22 cellular contexts compared by ENCODE assay signal in genomic region chr6:40753939-40754448, GRCh38.
DNase-seq lines count a peak whose midpoint lies in the region; ATAC-seq, FAIRE-seq and TF ChIP-seq lines count a peak whose summit lies in the region.
"Had no signal": no experiment of that assay in that cellular context is flagged by ENCODE, and none has a peak within 500 bp of the region (broad histone marks: within the 10 kb centered on the region; RNA-seq: fewer than 3 reads in every experiment).

No MANE protein-coding gene starts in this region.

- DNase-seq in WERI-Rb-1 (no peak), endothelial cell (ENCODE audit: low spot score) (no peak), neural progenitor cell (ENCODE audit: low spot score) (no peak), WTC11 (ENCODE audit: low spot score) (no peak), D721Med (ENCODE audit: insufficient read length, low spot score) (no peak)
- DNase-seq: AML-193; Caco-2; CD4-positive, alpha-beta T cell; DMS153; DMS79; GDM1; GOT3; Karpas-422; KBM-7 had no signal

- H3K9ac ChIP-seq in neural progenitor cell, result no peak overlapping the region

- H3K4me3 Mint-ChIP-seq in endothelial cell (ENCODE audit: unreplicated experiment) (peak overlapping the region; percentile 8), neural progenitor cell (no peak overlapping the region), WTC11 (no peak overlapping the region)
- H3K4me3 Mint-ChIP-seq: CD4-positive, alpha-beta T cell; H9 had no signal

- H3K79me2 ChIP-seq in neural progenitor cell (ENCODE audit: low read depth), result no peaks in the 10 kb centered on the region

- no peaks in the 10 kb centered on the region for H3K9me3 ChIP-seq in HEK293 (ENCODE audit: control insufficient read depth, insufficient read depth, low read depth, low read length)
- no peaks in the 10 kb centered on the region for H3K9me3 ChIP-seq in WERI-Rb-1 (ENCODE audit: severe bottlenecking)
- H3K9me3 ChIP-seq in neural progenitor cell (ENCODE audit: low read depth), result no peaks in the 10 kb centered on the region
- H3K9me3 ChIP-seq: Caco-2 had no signal

- H3K27me3 Mint-ChIP-seq in endothelial cell (ENCODE audit: unreplicated experiment) (peaks cover 5% of the 10 kb centered on the region), neural progenitor cell (ENCODE audit: insufficient read depth, low read depth) (peaks cover 9% of the 10 kb centered on the region), WTC11 (ENCODE audit: low read depth) (peaks cover 30% of the 10 kb centered on the region)

- H3K36me3 Mint-ChIP-seq in endothelial cell (ENCODE audit: low read depth, unreplicated experiment), result peaks cover 4% of the 10 kb centered on the region
- H3K36me3 Mint-ChIP-seq in neural progenitor cell, result no peaks in the 10 kb centered on the region
- no peaks in the 10 kb centered on the region for H3K36me3 Mint-ChIP-seq in WTC11

- H3K36me3 ChIP-seq in HEK293 (ENCODE audit: control insufficient read depth in 2 of 2, insufficient read depth in 1 of 2, low read length in 2 of 2) (no peaks in the 10 kb centered on the region), WERI-Rb-1 (no peaks in the 10 kb centered on the region), neural progenitor cell (no peaks in the 10 kb centered on the region)

- H3K4me1 ChIP-seq in HEK293 (ENCODE audit: control insufficient read depth, insufficient read depth, low read length) (no peaks in the 10 kb centered on the region), neural progenitor cell (peaks cover 9% of the 10 kb centered on the region)
- H3K4me1 ChIP-seq: Caco-2 had no signal

- ATAC-seq in WTC11, result no peak
- ATAC-seq in HG03095 (IDR thresholded peaks at IDR 0.05; ENCODE audit: unreplicated experiment), result no peak
- ATAC-seq in HG03432 (IDR thresholded peaks at IDR 0.05; ENCODE audit: unreplicated experiment), result no peak

- no peak overlapping the region for H3K4me3 ChIP-seq in HEK293 (ENCODE audit: low read depth, low read length)
- H3K4me3 ChIP-seq in WERI-Rb-1 (ENCODE audit: low read depth, low read length), result peak overlapping the region; percentile 45
- no peak overlapping the region for H3K4me3 ChIP-seq in neural progenitor cell

- no peaks in the 10 kb centered on the region for H4K20me1 ChIP-seq in neural progenitor cell (ENCODE audit: low read depth)

- no peaks in the 10 kb centered on the region for H3K27me3 ChIP-seq in WERI-Rb-1 (ENCODE audit: insufficient read depth, low read depth, severe bottlenecking)
- H3K27me3 ChIP-seq in neural progenitor cell, result no peaks in the 10 kb centered on the region

- H3K4me1 Mint-ChIP-seq in endothelial cell (ENCODE audit: unreplicated experiment) (peaks cover 8% of the 10 kb centered on the region), neural progenitor cell (peaks cover 17% of the 10 kb centered on the region), WTC11 (peaks cover 16% of the 10 kb centered on the region)

- H3K27ac ChIP-seq in HEK293 (ENCODE audit: extremely low read depth, low read depth, low read length) (no peak overlapping the region), WERI-Rb-1 (peak overlapping the region; percentile 72), neural progenitor cell (no peak overlapping the region)
- H3K27ac ChIP-seq: C4-2B had no signal

- no peaks in the 10 kb centered on the region for H3K9me3 Mint-ChIP-seq in endothelial cell (ENCODE audit: unreplicated experiment)
- no peaks in the 10 kb centered on the region for H3K9me3 Mint-ChIP-seq in neural progenitor cell
- H3K9me3 Mint-ChIP-seq in WTC11, result no peaks in the 10 kb centered on the region
- H3K9me3 Mint-ChIP-seq: CD4-positive, alpha-beta T cell; H9 had no signal

- TF ChIP-seq CTCF in HEK293 (tag by site-specific recombination; IDR thresholded peaks at IDR 0.05), result no peak
- TF ChIP-seq CTCF in WERI-Rb-1 (IDR thresholded peaks at IDR 0.05; ENCODE audit: low read depth, low read length), result no peak
- TF ChIP-seq CTCF in endothelial cell (IDR thresholded peaks at IDR 0.05; ENCODE audit: unreplicated experiment), result no peak
- TF ChIP-seq CTCF in neural progenitor cell (IDR thresholded peaks at IDR 0.05), result no peak
- TF ChIP-seq CTCF in WTC11 (IDR thresholded peaks at IDR 0.05), result no peak
- TF ChIP-seq CTCF in D721Med (IDR thresholded peaks at IDR 0.05; ENCODE audit: insufficient read depth, missing control alignments), result no peak

- POLR2A ChIA-PET in HEK293 (lab: Yijun Ruan, JAX) (no interaction called here), WTC11 (lab: Charles Lee) (no interaction called here)

- H3K4me2 ChIP-seq in neural progenitor cell, result no peak overlapping the region

- H2AFZ ChIP-seq in neural progenitor cell (replicated peaks), result peak overlapping the region; percentile 45

- no peak for FAIRE-seq in D721Med (lab: Jason Lieb, UNC)
- FAIRE-seq: A204.1, GM12892, GM18507 had no signal

- H3K27ac Mint-ChIP-seq in endothelial cell (ENCODE audit: unreplicated experiment) (no peak overlapping the region), neural progenitor cell (no peak overlapping the region), WTC11 (no peak overlapping the region)
- H3K27ac Mint-ChIP-seq: CD4-positive, alpha-beta T cell; H9 had no signal

- no peaks in the 10 kb centered on the region for H3F3A ChIP-seq in neural progenitor cell (ENCODE audit: low read depth)

- CTCF ChIA-PET in HEK293 (lab: Yijun Ruan, JAX), result interaction anchor here (0.6 to 1.1 kb wide), 2 partner anchors 24 to 93 kb away, joined by 3 to 4 read pairs; no protein-coding TSS in a partner anchor
- CTCF ChIA-PET in WTC11 (lab: Charles Lee), result interaction anchor here (1.1 kb wide), 1 partner anchor 274 kb away, joined by 4 read pairs; no protein-coding TSS in a partner anchor

TF ChIP-seq in HEK293, 187 proteins besides CTCF, POLR2A, EP300 and RAD21:
- TF ChIP-seq PRDM1 (tag by site-specific recombination; IDR thresholded peaks at IDR 0.05), result no peak
- peak; percentile 95 for TF ChIP-seq ZNF513 (tag by site-specific recombination; IDR thresholded peaks at IDR 0.05)
- TF ChIP-seq ZBTB8A (tag by site-specific recombination; IDR thresholded peaks at IDR 0.05), result no peak

TF ChIP-seq in WTC11, 78 proteins besides CTCF, POLR2A, EP300 and RAD21 (continues in another document):
- TF ChIP-seq HMGA2 (CRISPR knock-in tag; IDR thresholded peaks at IDR 0.05) (no peak), GABPB1 (CRISPR knock-in tag; IDR thresholded peaks at IDR 0.05) (no peak), CDX4 (CRISPR knock-in tag; IDR thresholded peaks at IDR 0.05; ENCODE audit: borderline replicate concordance) (no peak), SMAD3 (CRISPR knock-in tag; IDR thresholded peaks at IDR 0.05; ENCODE audit: borderline replicate concordance) (no peak), E2F5 (CRISPR knock-in tag; IDR thresholded peaks at IDR 0.05) (no peak), ZNF232 (CRISPR knock-in tag; IDR thresholded peaks at IDR 0.05) (no peak), FOXP1 (CRISPR knock-in tag; IDR thresholded peaks at IDR 0.05; ENCODE audit: borderline replicate concordance) (no peak), TEAD1 (CRISPR knock-in tag; IDR thresholded peaks at IDR 0.05) (no peak), NR2C2 (CRISPR knock-in tag; IDR thresholded peaks at IDR 0.05) (no peak), FOXK1 (CRISPR knock-in tag; IDR thresholded peaks at IDR 0.05) (no peak), JAZF1 (CRISPR knock-in tag; IDR thresholded peaks at IDR 0.05) (no peak), GTF2I (CRISPR knock-in tag; conservative IDR thresholded peaks at IDR 0.05) (no peak), IRF1 (CRISPR knock-in tag; IDR thresholded peaks at IDR 0.05) (no peak), NFATC4 (CRISPR knock-in tag; IDR thresholded peaks at IDR 0.05) (no peak), CREM (CRISPR knock-in tag; IDR thresholded peaks at IDR 0.05) (no peak)
